ENCODE assay signal across 8 cellular contexts in genomic region chr9:122347348-122348287, GRCh38. TPM values are rescaled to one million over a fixed set of nuclear protein-coding genes. Genes with fewer than 3 reads are reported as not detected.
DNase-seq lines count a peak whose midpoint lies in the region; ATAC-seq, FAIRE-seq and TF ChIP-seq lines count a peak whose summit lies in the region.

No MANE protein-coding gene starts in this region.

- ATAC-seq in HG02884 (IDR thresholded peaks at IDR 0.05; ENCODE audit: unreplicated experiment), result no peak
- ATAC-seq in HG03571 (IDR thresholded peaks at IDR 0.05; ENCODE audit: unreplicated experiment), result no peak

- H3K4me3 ChIP-seq in BLaER1 (peak overlapping the region; percentile 68), Loucy (ENCODE audit: low read length, poor library complexity, severe bottlenecking) (peak overlapping the region; percentile 60), astrocyte of the cerebellum (ENCODE audit: low read depth, low read length) (peak overlapping the region; percentile 44), kidney (ENCODE audit: low read length in 2 of 2) (peak overlapping the region; percentile 46 to 68), subcutaneous abdominal adipose tissue (ENCODE audit: low read depth in 1 of 5, low read length in 5 of 5) (peak overlapping the region; percentile 62 to 71 (median 67))

- no peaks in the 10 kb centered on the region for H3K79me2 ChIP-seq in Loucy (ENCODE audit: insufficient read depth, low read length)

- intact Hi-C loops in kidney (cut with DNase I), result no loop called here

- H3K9me2 ChIP-seq in Loucy (replicated peaks; ENCODE audit: low read depth, low read length), result no peaks in the 10 kb centered on the region

- no peak for TF ChIP-seq CTCF in Loucy (conservative IDR thresholded peaks at IDR 0.05; ENCODE audit: low read length)
- TF ChIP-seq CTCF in astrocyte of the cerebellum (IDR thresholded peaks at IDR 0.05; ENCODE audit: low read depth, low read length, missing control alignments), result no peak
- TF ChIP-seq CTCF in kidney (IDR thresholded peaks at IDR 0.05; ENCODE audit: borderline replicate concordance, extremely low read depth, insufficient read depth), result no peak

- peak overlapping the region; percentile 68 for H2AFZ ChIP-seq in Loucy (ENCODE audit: low read length)

- in situ Hi-C loops in astrocyte of the cerebellum (cut with HindIII; ENCODE audit: low sequenced_read_pairs), result loop anchor here (25.0 kb wide), 1 partner anchor 110 kb away; the partner anchor contains the start of gene LHX6

- DNase-seq in astrocyte of the cerebellum (ENCODE audit: low read depth) (peak; percentile 11), kidney (no peak), activated gamma-delta T cell treated with Interleukin-2 at 50 U/mL for 16 hours (no peak)

- peaks cover 2% of the 10 kb centered on the region; the same call in 1 of the 2 replicates for H3K9me3 ChIP-seq in BLaER1
- no peaks in the 10 kb centered on the region for H3K9me3 ChIP-seq in Loucy (ENCODE audit: insufficient read depth, low read depth, low read length)
- H3K9me3 ChIP-seq in kidney (ENCODE audit: control insufficient read depth in 1 of 2, low read length in 2 of 2), result no peaks in the 10 kb centered on the region
- H3K9me3 ChIP-seq in subcutaneous abdominal adipose tissue (ENCODE audit: control insufficient read depth in 5 of 5, low read length in 5 of 5), result no peaks in the 10 kb centered on the region

- H4K20me1 ChIP-seq in BLaER1 (no peaks in the 10 kb centered on the region), Loucy (ENCODE audit: insufficient read depth, low read length, poor library complexity, severe bottlenecking) (no peaks in the 10 kb centered on the region)

- H3K9ac ChIP-seq in BLaER1 (peak overlapping the region; percentile 73), Loucy (ENCODE audit: low read depth, low read length, poor library complexity, severe bottlenecking) (peak overlapping the region; percentile 54), kidney (ENCODE audit: low read length in 2 of 2) (peak overlapping the region in 1 of 2 donors; percentile 61), subcutaneous abdominal adipose tissue (ENCODE audit: low read length in 5 of 5) (peak overlapping the region in 4 of 5 donors; percentile 60 to 74 (median 64))

- H3K4me1 ChIP-seq in BLaER1, result peaks cover 28% of the 10 kb centered on the region
- H3K4me1 ChIP-seq in Loucy (ENCODE audit: insufficient read depth, low read length, poor library complexity, severe bottlenecking), result peaks cover 19% of the 10 kb centered on the region
- H3K4me1 ChIP-seq in kidney (ENCODE audit: control insufficient read depth in 1 of 2, insufficient read depth in 1 of 2, low read depth in 1 of 2, low read length in 2 of 2), result peaks cover 8 to 14% of the 10 kb centered on the region in 2 donors
- peaks cover 0 to 26% (median 15%) of the 10 kb centered on the region in 5 donors for H3K4me1 ChIP-seq in subcutaneous abdominal adipose tissue (ENCODE audit: control insufficient read depth in 5 of 5, insufficient read depth in 5 of 5, low read length in 5 of 5)

- FAIRE-seq in kidney (lab: Jason Lieb, UNC), result no peak

- H3F3A ChIP-seq in Loucy (ENCODE audit: low read depth), result no peaks in the 10 kb centered on the region

- H3K27ac ChIP-seq in BLaER1, result peak overlapping the region; percentile 66
- no peak overlapping the region for H3K27ac ChIP-seq in kidney (ENCODE audit: low read depth in 2 of 2, low read length in 2 of 2)
- H3K27ac ChIP-seq in subcutaneous abdominal adipose tissue (ENCODE audit: low read depth, low read length), result no peak overlapping the region

- H3K4me2 ChIP-seq in BLaER1 (peak overlapping the region; percentile 93), Loucy (ENCODE audit: low read depth, low read length, poor library complexity, severe bottlenecking) (peak overlapping the region; percentile 62)

- H3K36me3 ChIP-seq in BLaER1 (no peaks in the 10 kb centered on the region), Loucy (ENCODE audit: insufficient read depth, low read length) (no peaks in the 10 kb centered on the region), kidney (ENCODE audit: control insufficient read depth in 1 of 2, insufficient read depth in 2 of 2, low read length in 2 of 2) (no peaks in the 10 kb centered on the region), subcutaneous abdominal adipose tissue (ENCODE audit: control insufficient read depth in 5 of 5, insufficient read depth in 5 of 5, low read length in 5 of 5) (no peaks in the 10 kb centered on the region)

- H3K27me3 ChIP-seq in BLaER1, result peaks cover 32% of the 10 kb centered on the region
- no peaks in the 10 kb centered on the region for H3K27me3 ChIP-seq in Loucy (ENCODE audit: insufficient read depth, low read length, poor library complexity, severe bottlenecking)
- H3K27me3 ChIP-seq in subcutaneous abdominal adipose tissue (ENCODE audit: control insufficient read depth in 5 of 5, insufficient read depth in 4 of 5, low read length in 5 of 5), result no peaks in the 10 kb centered on the region

RNA-seq across cellular contexts. Expression of gene PTGS1, which starts 23.2 kb away (rescaled TPM):
- total RNA-seq in kidney, result 9.4 TPM
- polyA plus RNA-seq in kidney (ENCODE audit: insufficient read depth, low read depth, low replicate concordance), result 3.5 TPM
